ENCODE assay signal across 26 cellular contexts in genomic region chr16:73389075-73389474, GRCh38.
"Had no signal": no experiment of that assay in that cellular context is flagged by ENCODE, and none has a peak within 500 bp of the region (broad histone marks: within the 10 kb centered on the region; RNA-seq: fewer than 3 reads in every experiment).

No MANE protein-coding gene starts in this region.

- H3K27ac Mint-ChIP-seq: activated CD4-positive, alpha-beta memory T cell treated with anti-CD3 and anti-CD28 coated beads for 36 hours; activated CD4-positive, alpha-beta T cell treated with anti-CD3 and anti-CD28 coated beads, Interleukin-2, amount 10 ng/mL, durations not matched to agents 24 days and 14 days; naive thymus-derived CD4-positive, alpha-beta T cell; stimulated activated memory B cell treated with anti-CD40 and anti-IgM and Interleukin-4, amounts not matched to agents 10 μg/mL and 1 μg/mL and 100 μg/mL, for 72 hours; stimulated activated naive CD8-positive, alpha-beta T cell treated with anti-CD3 and anti-CD28 coated beads, Interleukin-15, amount 100 ng/mL, for 72 hours; T-helper 17 cell had no signal

- H3K27me3 Mint-ChIP-seq: activated CD4-positive, alpha-beta memory T cell treated with anti-CD3 and anti-CD28 coated beads for 36 hours; activated CD4-positive, alpha-beta T cell treated with anti-CD3 and anti-CD28 coated beads, Interleukin-2, amount 10 ng/mL, durations not matched to agents 24 days and 14 days; stimulated activated memory B cell treated with anti-CD40 and anti-IgM and Interleukin-4, amounts not matched to agents 10 μg/mL and 1 μg/mL and 100 μg/mL, for 72 hours; stimulated activated naive CD8-positive, alpha-beta T cell treated with anti-CD3 and anti-CD28 coated beads, Interleukin-15, amount 100 ng/mL, for 72 hours; T-helper 17 cell had no signal

- DNase-seq: activated CD4-positive, alpha-beta memory T cell treated with anti-CD3 and anti-CD28 coated beads for 36 hours; activated CD4-positive, alpha-beta T cell treated with anti-CD3 and anti-CD28 coated beads, Interleukin-2, amount 10 ng/mL, durations not matched to agents 24 days and 14 days; activated CD4-positive, CD25-positive, alpha-beta regulatory T cell treated with anti-CD3 and anti-CD28 coated beads, Interleukin-2, amount 50 U/mL, for 72 hours; activated CD8-positive, alpha-beta memory T cell treated with anti-CD3 and anti-CD28 coated beads, Interleukin-2, amount 50 U/mL, for 4 hours; activated gamma-delta T cell; activated naive CD4-positive, alpha-beta T cell treated with anti-CD3 and anti-CD28 coated beads, Interleukin-2, amount 50 U/mL, for 16 hours; activated T-cell treated with anti-CD3 and anti-CD28 coated beads, Interleukin-2, amount 50 U/mL, for 1 hour; amniotic stem cell; caudate nucleus; foreskin keratinocyte; heart left ventricle; mammary epithelial cell; naive thymus-derived CD4-positive, alpha-beta T cell; posterior cingulate gyrus; right lobe of liver; small intestine; stimulated activated CD4-positive, alpha-beta T cell treated with anti-CD3 and anti-CD28 coated beads, Interleukin-1b, Interleukin-23, amount 100 ng/mL, for 48 hours; stimulated activated CD4-positive, alpha-beta T cell treated with anti-CD3 and anti-CD28 coated beads, Interleukin-4, amount 100 ng/mL, for 4 hours; stimulated activated CD8-positive, alpha-beta memory T cell treated with anti-CD3 and anti-CD28 coated beads, Interleukin-4, amount 100 ng/mL, for 48 hours; stimulated activated naive CD8-positive, alpha-beta T cell treated with anti-CD3 and anti-CD28 coated beads, Interleukin-15, amount 100 ng/mL, for 72 hours; T-helper 17 cell; T1000; thyroid gland; upper lobe of right lung had no signal

- H3K4me1 ChIP-seq: foreskin keratinocyte, heart left ventricle, right lobe of liver, thyroid gland, upper lobe of right lung had no signal

- H3K4me3 ChIP-seq: heart left ventricle, right lobe of liver, thyroid gland, upper lobe of right lung had no signal

- H3K9me3 ChIP-seq: heart left ventricle, right lobe of liver, thyroid gland, upper lobe of right lung had no signal

- H3K9me3 Mint-ChIP-seq: activated CD4-positive, alpha-beta memory T cell treated with anti-CD3 and anti-CD28 coated beads for 36 hours; activated CD4-positive, alpha-beta T cell treated with anti-CD3 and anti-CD28 coated beads, Interleukin-2, amount 10 ng/mL, durations not matched to agents 24 days and 14 days; neural crest cell; stimulated activated memory B cell treated with anti-CD40 and anti-IgM and Interleukin-4, amounts not matched to agents 10 μg/mL and 1 μg/mL and 100 μg/mL, for 72 hours; stimulated activated naive CD8-positive, alpha-beta T cell treated with anti-CD3 and anti-CD28 coated beads, Interleukin-15, amount 100 ng/mL, for 72 hours had no signal

- H3K36me3 ChIP-seq: heart left ventricle, right lobe of liver, thyroid gland, upper lobe of right lung had no signal

- H3K27me3 ChIP-seq: foreskin keratinocyte, heart left ventricle, right lobe of liver, thyroid gland, upper lobe of right lung had no signal

- H3K4me3 Mint-ChIP-seq: activated CD4-positive, alpha-beta memory T cell treated with anti-CD3 and anti-CD28 coated beads for 36 hours; activated CD4-positive, alpha-beta T cell treated with anti-CD3 and anti-CD28 coated beads, Interleukin-2, amount 10 ng/mL, durations not matched to agents 24 days and 14 days; naive thymus-derived CD4-positive, alpha-beta T cell; neural crest cell; stimulated activated memory B cell treated with anti-CD40 and anti-IgM and Interleukin-4, amounts not matched to agents 10 μg/mL and 1 μg/mL and 100 μg/mL, for 72 hours; stimulated activated naive CD8-positive, alpha-beta T cell treated with anti-CD3 and anti-CD28 coated beads, Interleukin-15, amount 100 ng/mL, for 72 hours; T-helper 17 cell had no signal

- H3K4me1 Mint-ChIP-seq: activated CD4-positive, alpha-beta T cell treated with anti-CD3 and anti-CD28 coated beads, Interleukin-2, amount 10 ng/mL, durations not matched to agents 24 days and 14 days; naive thymus-derived CD4-positive, alpha-beta T cell; stimulated activated memory B cell treated with anti-CD40 and anti-IgM and Interleukin-4, amounts not matched to agents 10 μg/mL and 1 μg/mL and 100 μg/mL, for 72 hours; stimulated activated naive CD8-positive, alpha-beta T cell treated with anti-CD3 and anti-CD28 coated beads, Interleukin-15, amount 100 ng/mL, for 72 hours; T-helper 17 cell had no signal

- H3K27ac ChIP-seq: foreskin keratinocyte, heart left ventricle, right lobe of liver, thyroid gland, upper lobe of right lung had no signal

- H3K36me3 Mint-ChIP-seq: activated CD4-positive, alpha-beta memory T cell treated with anti-CD3 and anti-CD28 coated beads for 36 hours; naive thymus-derived CD4-positive, alpha-beta T cell; stimulated activated memory B cell treated with anti-CD40 and anti-IgM and Interleukin-4, amounts not matched to agents 10 μg/mL and 1 μg/mL and 100 μg/mL, for 72 hours had no signal
